8 cellular contexts compared by ENCODE assay signal in the genomic region with DNA sequence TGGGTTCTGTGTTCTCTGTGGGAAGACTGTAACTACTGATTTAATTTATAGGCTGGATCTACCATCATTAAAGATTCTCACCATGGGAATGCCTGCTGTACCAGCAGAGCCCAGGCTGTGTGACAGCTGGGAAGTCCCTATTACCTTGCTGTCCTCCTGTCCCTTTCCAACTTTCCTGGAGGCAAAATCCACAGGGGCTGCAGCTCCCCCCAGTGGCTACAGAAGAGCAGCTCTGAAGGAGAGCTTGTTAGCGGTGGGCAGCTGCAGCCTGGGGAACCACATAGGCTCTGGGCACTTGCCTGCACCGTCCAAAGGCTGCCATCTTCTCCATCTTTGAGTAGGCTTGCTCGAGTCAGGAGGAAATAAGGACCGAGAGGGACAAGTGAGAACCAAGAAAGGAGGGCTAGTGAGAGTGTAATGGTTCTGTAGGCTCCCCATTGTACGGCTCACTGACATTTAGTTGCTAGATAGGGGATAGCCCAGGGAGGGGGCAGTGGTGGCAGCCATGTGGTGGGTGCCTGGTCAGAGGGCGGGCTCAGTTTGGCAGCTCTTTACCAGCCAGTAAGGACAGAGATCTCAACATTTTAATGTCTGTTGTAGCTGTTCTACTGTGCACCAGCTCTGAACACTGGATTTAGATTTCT.
DNase-seq lines count a peak whose midpoint lies in the region; ATAC-seq and TF ChIP-seq lines count a peak whose summit lies in the region.

No MANE protein-coding gene starts in this region.

- H3K36me3 Mint-ChIP-seq in neural crest cell (ENCODE audit: low read depth) = no peaks in the 10 kb centered on the region
- no peaks in the 10 kb centered on the region for H3K36me3 Mint-ChIP-seq in effector memory CD8-positive, alpha-beta T cell (ENCODE audit: insufficient read depth)

- H3K27ac Mint-ChIP-seq in neural crest cell (ENCODE audit: unreplicated experiment) = no peak overlapping the region
- no peak overlapping the region for H3K27ac Mint-ChIP-seq in effector memory CD8-positive, alpha-beta T cell

- no peaks in the 10 kb centered on the region for H3F3A ChIP-seq in SU-DHL-6 (ENCODE audit: insufficient read depth)

- TF ChIP-seq CTCF in HCT116 (IDR thresholded peaks at IDR 0.05 in 2 of 3, conservative IDR thresholded peaks at IDR 0.05 in 1 of 3; ENCODE audit: borderline replicate concordance in 1 of 3, insufficient read depth in 1 of 3, low read depth in 2 of 3, low read length in 2 of 3) (peak; percentile 78 to 85 (median 82)), SU-DHL-6 (IDR thresholded peaks at IDR 0.05; ENCODE audit: insufficient read depth, low read length, poor library complexity, severe bottlenecking) (peak; percentile 84), neural crest cell (conservative IDR thresholded peaks at IDR 0.05) (peak; percentile 74)

- ATAC-seq in HCT116 = peak; percentile 99
- ATAC-seq in effector memory CD8-positive, alpha-beta T cell (replicated peaks) = no peak

- TF ChIP-seq POLR2A in HCT116 (IDR thresholded peaks at IDR 0.05; ENCODE audit: borderline replicate concordance, extremely low read depth, insufficient read depth, insufficient read length) = no peak

- H3K9ac ChIP-seq in HCT116 (ENCODE audit: low read length) (no peak overlapping the region), SU-DHL-6 (ENCODE audit: low read length) (no peak overlapping the region)

- peaks cover 0 to 8% of the 10 kb centered on the region in 2 experiments; a peak in 1 of 4 replicates for H3K4me1 ChIP-seq in HCT116 (ENCODE audit: control insufficient read depth in 1 of 2, insufficient read depth in 2 of 2, low read length in 2 of 2)

- H3K4me2 ChIP-seq in HCT116 (ENCODE audit: low read length) (peak overlapping the region; percentile 40; the same call in 1 of the 2 replicates), SU-DHL-6 (ENCODE audit: low read depth, low read length, poor library complexity, severe bottlenecking) (no peak overlapping the region)

- H3K4me1 Mint-ChIP-seq in neural crest cell = no peaks in the 10 kb centered on the region
- H3K4me1 Mint-ChIP-seq in effector memory CD8-positive, alpha-beta T cell (ENCODE audit: low read depth in 2 of 2) = no peaks in the 10 kb centered on the region

- H2AFZ ChIP-seq in HCT116 (ENCODE audit: low read depth, low read length, poor library complexity, severe bottlenecking) (peak overlapping the region; percentile 90), SU-DHL-6 (ENCODE audit: low read depth, low read length, severe bottlenecking) (no peak overlapping the region)

- H3K9me2 ChIP-seq in HCT116 (ENCODE audit: insufficient read depth) (no peaks in the 10 kb centered on the region), SU-DHL-6 (replicated peaks; ENCODE audit: insufficient read depth, low read length) (no peaks in the 10 kb centered on the region)

- POLR2A ChIA-PET in HCT116 (lab: Charles Lee) = interaction anchor here (1.2 to 1.6 kb wide), 2 partner anchors 161 to 163 kb away, joined by 7 to 9 read pairs; a partner anchor contains a TSS

- no peaks in the 10 kb centered on the region for H3K27me3 ChIP-seq in HCT116 (ENCODE audit: insufficient read depth, low read length)
- H3K27me3 ChIP-seq in SU-DHL-6 (ENCODE audit: low read length) = no peaks in the 10 kb centered on the region

- H3K9me3 ChIP-seq in HCT116 (ENCODE audit: control insufficient read depth in 1 of 2, insufficient read depth in 1 of 2, low read depth in 1 of 2, low read length in 2 of 2) (no peaks in the 10 kb centered on the region), SU-DHL-6 (ENCODE audit: insufficient read depth, low read length) (no peaks in the 10 kb centered on the region)

- peaks cover 4% of the 10 kb centered on the region for H3K27me3 Mint-ChIP-seq in neural crest cell (ENCODE audit: low read depth)
- H3K27me3 Mint-ChIP-seq in effector memory CD8-positive, alpha-beta T cell = peaks cover 24 to 26% of the 10 kb centered on the region in 2 donors

- RAD21 ChIA-PET in HCT116 (lab: Charles Lee; ENCODE audit: low non-redundant PET in 1 of 2, low total read pairs in 2 of 2, uncharacterized antibody in 2 of 2, unreplicated experiment in 2 of 2) = interaction anchor here (1.0 to 1.8 kb wide), 7 partner anchors 160 to 237 kb away, joined by 3 to 8 read pairs (median 3); a partner anchor contains a TSS

- H3K9me3 Mint-ChIP-seq in neural crest cell = peaks cover 6% of the 10 kb centered on the region
- no peaks in the 10 kb centered on the region for H3K9me3 Mint-ChIP-seq in effector memory CD8-positive, alpha-beta T cell

- no peak overlapping the region for H3K27ac ChIP-seq in HCT116 (ENCODE audit: low read depth, low read length)
- H3K27ac ChIP-seq in SU-DHL-6 (ENCODE audit: low read depth, low read length) = no peak overlapping the region

- H4K20me1 ChIP-seq in HCT116 (ENCODE audit: insufficient read depth) = no peaks in the 10 kb centered on the region
- H4K20me1 ChIP-seq in SU-DHL-6 (ENCODE audit: low read depth, low read length) = no peaks in the 10 kb centered on the region

- H3K36me3 ChIP-seq in HCT116 (ENCODE audit: control insufficient read depth in 1 of 2, insufficient read depth in 2 of 2, low read length in 2 of 2) = no peaks in the 10 kb centered on the region
- H3K36me3 ChIP-seq in SU-DHL-6 (ENCODE audit: low read length) = no peaks in the 10 kb centered on the region

- intact Hi-C loops in HCT116 (cut with micrococcal nuclease) = loop anchor here (1.0 kb wide), 3 partner anchors 162 to 463 kb away; no protein-coding TSS in a partner anchor

- H3K79me2 ChIP-seq in HCT116 (ENCODE audit: insufficient read depth, low read length) = no peaks in the 10 kb centered on the region
- no peaks in the 10 kb centered on the region for H3K79me2 ChIP-seq in SU-DHL-6 (ENCODE audit: insufficient read depth, low read length)

- CTCF ChIA-PET in HCT116 (lab: Charles Lee) = interaction anchor here (0.7 to 2.7 kb wide), 12 partner anchors 12 to 463 kb away, joined by 3 to 33 read pairs (median 7); a partner anchor contains a TSS

- H3K4me3 Mint-ChIP-seq in neural crest cell = no peak overlapping the region
- H3K4me3 Mint-ChIP-seq in effector memory CD8-positive, alpha-beta T cell = no peak overlapping the region

- BruUV-seq in HCT116 (replicated peaks; lab: Mats Ljungman, UMichigan) = no TSS peak

- peak; percentile 90 for TF ChIP-seq RAD21 in HCT116 (IDR thresholded peaks at IDR 0.05; ENCODE audit: low read depth)

- no peak overlapping the region for H3K4me3 ChIP-seq in HCT116 (replicated peaks in 1 of 2; ENCODE audit: low read depth in 1 of 2, low read length in 2 of 2)
- H3K4me3 ChIP-seq in SU-DHL-6 (ENCODE audit: insufficient read depth, low read length, poor library complexity, severe bottlenecking) = no peak overlapping the region

- DNase-seq in NCI-H1436 (lab: John Stamatoyannopoulos, UW) (peak; percentile 57), NCI-H1436 treated with DMSO at 0.1 percent for 48 hours (lab: John Stamatoyannopoulos, UW) (no peak), HCT116 (ENCODE audit: low read depth, low spot score) (peak; percentile 72), NCI-H1417 (lab: John Stamatoyannopoulos, UW) (peak; percentile 75 to 92 (median 78)), fibroblast of peridontal ligament (ENCODE audit: extremely low read depth) (peak; percentile 61), neural crest cell (ENCODE audit: low read depth, low spot score) (peak; percentile 54)
- no peak for DNase-seq in effector memory CD8-positive, alpha-beta T cell

TF ChIP-seq in HCT116, 20 proteins besides CTCF, POLR2A, EP300 and RAD21:
- 0 out of 2 replicates have a peak, but pooled peaks have one; percentile 5 for TF ChIP-seq CBX3 (IDR thresholded peaks at IDR 0.05; ENCODE audit: low read depth)
- peak; percentile 45 for TF ChIP-seq YY1 (IDR thresholded peaks at IDR 0.05; ENCODE audit: extremely low read depth, insufficient replicate concordance, low read depth, low read length)
- TF ChIP-seq ZNF274 (IDR thresholded peaks at IDR 0.05; ENCODE audit: low read depth, low read length) = no peak
TF ChIP-seq in HCT116: peak in this region for 2.

Comparison
In these comparisons a context has a peak if more than half of its experiments do, and no peak if none do; other contexts are left out.
1. DNase-seq: peak in NCI-H1436 (single experiment), HCT116 (single experiment), NCI-H1417 (3 of 3), fibroblast of peridontal ligament (single experiment) and neural crest cell (single experiment); none in NCI-H1436 treated with DMSO at 0.1 percent for 48 hours (single experiment) and effector memory CD8-positive, alpha-beta T cell (0 of 3).
2. Peak in every context shown above with its lines, with median percentiles within 50 percentile points of each other: CTCF ChIP-seq.